ENCODE assay signal across 21 cellular contexts in the genomic region with DNA sequence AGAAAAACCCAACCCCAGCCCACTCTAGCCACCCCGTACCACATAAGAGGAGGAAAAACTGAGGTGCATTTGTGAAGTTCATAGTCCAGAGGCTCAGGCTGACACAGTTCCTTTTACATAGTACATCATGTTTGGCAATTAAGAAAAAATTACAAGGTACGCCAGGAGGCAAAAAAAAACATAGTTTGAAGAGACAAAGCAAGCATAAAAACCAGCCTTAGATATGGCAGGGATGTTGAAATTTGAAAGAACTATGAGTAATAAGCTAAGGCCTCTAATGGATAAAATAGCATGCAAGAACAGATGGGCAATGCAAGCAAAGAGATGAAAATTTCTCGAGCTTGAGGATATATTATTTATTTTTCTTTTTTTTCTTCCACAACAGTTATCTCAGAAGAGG. TPM values are rescaled to one million over a fixed set of nuclear protein-coding genes. Genes with fewer than 3 reads are reported as not detected.
"Had no signal": no experiment of that assay in that cellular context is flagged by ENCODE, and none has a peak within 500 bp of the region (broad histone marks: within the 10 kb centered on the region; RNA-seq: fewer than 3 reads in every experiment).

No MANE protein-coding gene starts in this region.

- H3K79me2 ChIP-seq: parathyroid adenoma had no signal

- H3K9ac ChIP-seq: parathyroid adenoma had no signal

- H3K27ac ChIP-seq: epithelial cell of prostate, heart left ventricle, parathyroid adenoma, testis had no signal

- H3K4me1 ChIP-seq: heart left ventricle, parathyroid adenoma had no signal

- H3K9me3 ChIP-seq: testis had no signal

- H3K4me3 ChIP-seq: heart left ventricle, testis had no signal

- ATAC-seq: activated CD8-positive, alpha-beta T cell treated with anti-CD3 and anti-CD28 coated beads, Interleukin-2, amount 10 ng/mL, durations not matched to agents 7 days and 5 days; heart left ventricle; stimulated activated naive CD8-positive, alpha-beta T cell treated with anti-CD3 and anti-CD28 coated beads, Interleukin-15, amount 100 ng/mL, for 72 hours had no signal

- DNase-seq: activated CD4-positive, alpha-beta T cell treated with anti-CD3 and anti-CD28 coated beads for 4 hours; activated CD8-positive, alpha-beta memory T cell treated with anti-CD3 and anti-CD28 coated beads, Interleukin-2, amount 50 U/mL, for 48 hours; activated CD8-positive, alpha-beta T cell treated with anti-CD3 and anti-CD28 coated beads, Interleukin-2, amount 10 ng/mL, durations not matched to agents 7 days and 5 days; activated naive CD4-positive, alpha-beta T cell; central memory CD4-positive, alpha-beta T cell; cortex of kidney; effector CD8-positive, alpha-beta T cell; heart left ventricle; kidney; stimulated activated CD4-positive, alpha-beta T cell treated with anti-CD3 and anti-CD28 coated beads, Interleukin-15, amount 100 ng/mL, for 24 hours; stimulated activated CD4-positive, alpha-beta T cell treated with anti-CD3 and anti-CD28 coated beads, Interleukin-4, amount 100 ng/mL, for 24 hours; stimulated activated naive CD8-positive, alpha-beta T cell treated with anti-CD3 and anti-CD28 coated beads, Interleukin-15, amount 100 ng/mL, for 72 hours; T-helper 1 cell; testis had no signal

- H2AFZ ChIP-seq: parathyroid adenoma had no signal

- H3K27me3 ChIP-seq: heart left ventricle, testis had no signal

RNA-seq across cellular contexts. Expression of gene MIXL1, which starts 31.9 kb away (rescaled TPM):
- total RNA-seq: activated CD8-positive, alpha-beta T cell treated with anti-CD3 and anti-CD28 coated beads, Interleukin-2, amount 10 ng/mL, durations not matched to agents 7 days and 5 days; frontal cortex; myocyte; renal cortical epithelial cell; urinary bladder had no signal
- polyA plus RNA-seq: liver had no signal
